In the genomic region with DNA sequence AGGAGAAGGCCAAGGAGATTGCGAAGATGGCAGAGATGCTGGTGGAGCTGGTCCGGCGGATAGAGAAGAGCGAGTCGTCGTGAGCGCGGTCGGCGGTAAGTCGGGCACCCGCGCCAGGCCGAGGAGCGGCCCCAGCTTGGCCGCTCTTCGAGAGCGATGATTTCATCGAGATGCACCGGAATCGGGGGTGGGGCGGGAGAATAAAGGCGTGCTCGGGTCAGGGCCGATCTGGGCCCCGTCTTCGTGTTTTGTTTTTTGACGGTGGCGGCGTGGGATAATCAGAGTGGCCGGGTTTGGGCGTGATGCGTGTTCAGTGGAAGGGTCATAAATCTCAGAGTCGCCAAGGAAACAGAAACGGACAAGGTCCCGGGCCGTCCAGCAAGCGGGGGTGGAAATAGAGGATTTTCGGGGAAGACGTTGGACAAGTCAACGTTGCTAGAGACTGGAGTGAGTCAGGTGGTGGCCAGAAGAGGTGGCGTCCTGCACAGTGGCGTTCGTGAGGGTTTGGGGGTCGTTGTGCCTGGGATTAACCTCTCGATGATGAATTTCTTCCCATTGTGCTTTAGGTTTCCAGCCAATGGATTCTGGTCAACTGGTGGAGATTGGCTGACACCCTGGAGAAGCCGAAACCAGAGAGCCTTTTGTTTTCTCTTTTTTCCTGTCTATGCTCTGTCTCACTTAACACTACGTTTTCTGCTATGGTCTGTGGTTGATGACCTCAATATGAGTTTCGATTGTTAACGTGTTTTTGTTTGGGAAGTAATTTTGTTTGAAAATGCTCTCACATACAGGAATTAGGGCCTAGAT, we compare ENCODE assay signal across 8 cellular contexts. TPM values are rescaled to one million over a fixed set of nuclear protein-coding genes. Genes with fewer than 3 reads are reported as not detected.
DNase-seq lines count a peak whose midpoint lies in the region; TF ChIP-seq lines count a peak whose summit lies in the region.

No MANE protein-coding gene starts in this region.

- no peak for TF ChIP-seq POLR2A in NB4 (IDR thresholded peaks at IDR 0.05; ENCODE audit: extremely low read depth, insufficient read length)

- peaks cover 12% of the 10 kb centered on the region for H3K4me1 ChIP-seq in HAP-1
- H3K4me1 ChIP-seq in osteoblast (ENCODE audit: insufficient read depth, low read length), result peaks cover 12% of the 10 kb centered on the region

- in situ Hi-C loops in HAP-1 (cut with MboI; ENCODE audit: low sequenced_read_pairs), result no loop called here

- peaks cover 31% of the 10 kb centered on the region for H3K79me2 ChIP-seq in osteoblast (ENCODE audit: insufficient read depth, low read length)

- peak overlapping the region; percentile 94 for H3K27ac ChIP-seq in osteoblast (ENCODE audit: low read depth, low read length)

- peak overlapping the region; percentile 91 for H3K4me2 ChIP-seq in osteoblast (ENCODE audit: insufficient read depth, low read length)

- H3K9me3 ChIP-seq in HAP-1, result no peaks in the 10 kb centered on the region
- no peaks in the 10 kb centered on the region for H3K9me3 ChIP-seq in osteoblast (ENCODE audit: low read depth, low read length)

- H3K36me3 ChIP-seq in GM06990 (ENCODE audit: control insufficient read depth, insufficient read depth, low read length) (peaks cover 10% of the 10 kb centered on the region), HAP-1 (replicated peaks) (peaks cover 19% of the 10 kb centered on the region), osteoblast (ENCODE audit: insufficient read depth, low read length) (peaks cover 15% of the 10 kb centered on the region)

- DNase-seq in GM06990 (ENCODE audit: extremely low read depth, insufficient read length) (no peak), HAP-1 (ENCODE audit: low spot score in 2 of 2) (peak in 1 of 2 experiments; percentile 43), NB4 (ENCODE audit: low read depth) (peak; percentile 60), germinal center (ENCODE audit: low spot score) (peak; percentile 54), osteoblast (ENCODE audit: insufficient read length, low spot score, missing footprints) (peak; percentile 94), superior temporal gyrus (ENCODE audit: extremely low spot score) (no peak), GF-D8 (lab: John Stamatoyannopoulos, UW) (no peak)
- DNase-seq in activated effector memory CD4-positive, alpha-beta T cell treated with anti-CD3 and anti-CD28 coated beads, Interleukin-2, amount 50 U/mL, for 16 hours, result peak; percentile 84

- peak overlapping the region; percentile 99 for H2AFZ ChIP-seq in osteoblast (ENCODE audit: low read length)

- H4K20me1 ChIP-seq in osteoblast (ENCODE audit: insufficient read depth, low read length), result peaks cover 30% of the 10 kb centered on the region

- H3K27me3 ChIP-seq in GM06990 (replicated peaks; ENCODE audit: control insufficient read depth, insufficient read depth, low read length) (no peaks in the 10 kb centered on the region), HAP-1 (ENCODE audit: low read depth) (no peaks in the 10 kb centered on the region), osteoblast (ENCODE audit: insufficient read depth, low read length) (no peaks in the 10 kb centered on the region)

- TF ChIP-seq CTCF in GM06990 (IDR thresholded peaks at IDR 0.05; ENCODE audit: insufficient read depth, low read length, poor library complexity, severe bottlenecking) (no peak), NB4 (IDR thresholded peaks at IDR 0.05; ENCODE audit: low read depth, low read length) (no peak), osteoblast (IDR thresholded peaks at IDR 0.05; ENCODE audit: extremely low read depth, low read depth, low read length) (no peak)

- H3K4me3 ChIP-seq in GM06990 (replicated peaks; ENCODE audit: low read depth, low read length), result peak overlapping the region; percentile 89
- H3K4me3 ChIP-seq in HAP-1, result peak overlapping the region; percentile 83
- H3K4me3 ChIP-seq in NB4 (ENCODE audit: low read depth, low read length), result peak overlapping the region; percentile 71
- H3K4me3 ChIP-seq in osteoblast (ENCODE audit: insufficient read depth, low read length), result peak overlapping the region; percentile 94

RNA-seq across cellular contexts. Expression of a gene that starts 0.9 kb away (rescaled TPM):
- 94.1 and 95.2 TPM in 2 replicates for total RNA-seq in osteoblast

RNA-seq across cellular contexts. Expression of a gene that starts 52.3 kb away (rescaled TPM):
- 0.29 and 0.36 TPM in 2 replicates for total RNA-seq in osteoblast

Comparison
In these comparisons a context has a peak if more than half of its experiments do, and no peak if none do; other contexts are left out.
1. DNase-seq: peak in NB4 (single experiment), activated effector memory CD4-positive, alpha-beta T cell treated with anti-CD3 and anti-CD28 coated beads, Interleukin-2, amount 50 U/mL, for 16 hours (single experiment), germinal center (single experiment) and osteoblast (single experiment); none in GM06990 (single experiment), superior temporal gyrus (single experiment) and GF-D8 (single experiment).
2. Peak in every context shown above with its lines, with median percentiles within 50 percentile points of each other: H3K4me3 ChIP-seq.